1 cellular context compared by ENCODE assay signal in genomic region chr10:94545277-94546057, GRCh38.
TF ChIP-seq lines count a peak whose summit lies in the region.

Gene HELLS, plus strand, starts transcription at chr10:94545788. Its CDS starts 134 bp downstream, at chr10:94545922.

TF ChIP-seq in HepG2, 621 proteins besides CTCF, POLR2A, EP300 and RAD21 (continued from another document and continues in another):
- TF ChIP-seq ZBTB40 (IDR thresholded peaks at IDR 0.05) (no peak), ZBTB40 (CRISPR knock-in tag; IDR thresholded peaks at IDR 0.05) (no peak), ZNF460 (CRISPR knock-in tag; IDR thresholded peaks at IDR 0.05; ENCODE audit: borderline replicate concordance) (no peak), CBFB (CRISPR knock-in tag; IDR thresholded peaks at IDR 0.05) (peak; percentile 89), SAP130 (CRISPR knock-in tag; IDR thresholded peaks at IDR 0.05; ENCODE audit: low read depth) (peak; percentile 93), HOXA5 (CRISPR knock-in tag; IDR thresholded peaks at IDR 0.05) (no peak), ZNF251 (CRISPR knock-in tag; IDR thresholded peaks at IDR 0.05) (no peak), ZNF547 (CRISPR knock-in tag; IDR thresholded peaks at IDR 0.05) (peak; percentile 35; the same call in 1 of the 2 replicates), SMYD3 (CRISPR knock-in tag; IDR thresholded peaks at IDR 0.05) (no peak), ZFP41 (CRISPR knock-in tag; IDR thresholded peaks at IDR 0.05; ENCODE audit: borderline replicate concordance) (no peak), ZNF746 (CRISPR knock-in tag; IDR thresholded peaks at IDR 0.05) (no peak; the same call in 1 of the 2 replicates), TBP (CRISPR knock-in tag; IDR thresholded peaks at IDR 0.05) (no peak), PHF5A (CRISPR knock-in tag; IDR thresholded peaks at IDR 0.05; ENCODE audit: low read depth, unreplicated experiment) (no peak), ZBTB42 (CRISPR knock-in tag; IDR thresholded peaks at IDR 0.05) (no peak), ZNF639 (CRISPR knock-in tag; conservative IDR thresholded peaks at IDR 0.05) (0 out of 2 replicates have a peak, but pooled peaks have one; percentile 43), ATM (IDR thresholded peaks at IDR 0.05; ENCODE audit: borderline replicate concordance) (no peak), REXO4 (CRISPR knock-in tag; IDR thresholded peaks at IDR 0.05; ENCODE audit: borderline replicate concordance) (no peak), KLF16 (CRISPR knock-in tag; IDR thresholded peaks at IDR 0.05) (peak in 1 of 2 experiments; percentile 43; a peak in 1 of 4 replicates), NFKB2 (CRISPR knock-in tag; IDR thresholded peaks at IDR 0.05; ENCODE audit: borderline replicate concordance) (no peak), SOX5 (CRISPR knock-in tag; IDR thresholded peaks at IDR 0.05; ENCODE audit: borderline replicate concordance) (no peak), ZNF3 (CRISPR knock-in tag; IDR thresholded peaks at IDR 0.05) (no peak), ZNF652 (CRISPR knock-in tag; IDR thresholded peaks at IDR 0.05; ENCODE audit: borderline replicate concordance, low read depth) (no peak), PTBP1 (IDR thresholded peaks at IDR 0.05; ENCODE audit: low read depth, low read length, poor library complexity, severe bottlenecking) (no peak), ZNF691 (CRISPR knock-in tag; IDR thresholded peaks at IDR 0.05; ENCODE audit: borderline replicate concordance, low read depth) (0 out of 2 replicates have a peak, but pooled peaks have one; percentile 26), ZNF121 (CRISPR knock-in tag; IDR thresholded peaks at IDR 0.05) (no peak), PPARG (CRISPR knock-in tag; conservative IDR thresholded peaks at IDR 0.05) (no peak), ATAD3A (CRISPR knock-in tag; IDR thresholded peaks at IDR 0.05) (no peak), CREM (IDR thresholded peaks at IDR 0.05) (0 out of 2 replicates have a peak, but pooled peaks have one; percentile 18), CREM (CRISPR knock-in tag; IDR thresholded peaks at IDR 0.05) (no peak), SOX13 (IDR thresholded peaks at IDR 0.05) (no peak; the same call in 1 of the 2 replicates), SOX13 (CRISPR knock-in tag; conservative IDR thresholded peaks at IDR 0.05 in 1 of 2, IDR thresholded peaks at IDR 0.05 in 1 of 2) (no peak; a peak in 2 of 4 replicates), ARNTL (CRISPR knock-in tag; IDR thresholded peaks at IDR 0.05) (no peak), KDM6A (CRISPR knock-in tag; IDR thresholded peaks at IDR 0.05; ENCODE audit: low read depth) (no peak), ZNF773 (CRISPR knock-in tag; IDR thresholded peaks at IDR 0.05; ENCODE audit: borderline replicate concordance) (no peak), ZNF446 (CRISPR knock-in tag; IDR thresholded peaks at IDR 0.05) (no peak), PHF20 (CRISPR knock-in tag; IDR thresholded peaks at IDR 0.05) (peak; percentile 71)
- TF ChIP-seq, protein P1, sequence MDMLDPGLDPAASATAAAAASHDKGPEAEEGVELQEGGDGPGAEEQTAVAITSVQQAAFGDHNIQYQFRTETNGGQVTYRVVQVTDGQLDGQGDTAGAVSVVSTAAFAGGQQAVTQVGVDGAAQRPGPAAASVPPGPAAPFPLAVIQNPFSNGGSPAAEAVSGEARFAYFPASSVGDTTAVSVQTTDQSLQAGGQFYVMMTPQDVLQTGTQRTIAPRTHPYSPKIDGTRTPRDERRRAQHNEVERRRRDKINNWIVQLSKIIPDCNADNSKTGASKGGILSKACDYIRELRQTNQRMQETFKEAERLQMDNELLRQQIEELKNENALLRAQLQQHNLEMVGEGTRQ (IDR thresholded peaks at IDR 0.05; ENCODE audit: low read depth, low read length) = no peak
- TF ChIP-seq, protein P1 (CRISPR knock-in tag; IDR thresholded peaks at IDR 0.05; ENCODE audit: borderline replicate concordance) = no peak
- TF ChIP-seq, protein P2, sequence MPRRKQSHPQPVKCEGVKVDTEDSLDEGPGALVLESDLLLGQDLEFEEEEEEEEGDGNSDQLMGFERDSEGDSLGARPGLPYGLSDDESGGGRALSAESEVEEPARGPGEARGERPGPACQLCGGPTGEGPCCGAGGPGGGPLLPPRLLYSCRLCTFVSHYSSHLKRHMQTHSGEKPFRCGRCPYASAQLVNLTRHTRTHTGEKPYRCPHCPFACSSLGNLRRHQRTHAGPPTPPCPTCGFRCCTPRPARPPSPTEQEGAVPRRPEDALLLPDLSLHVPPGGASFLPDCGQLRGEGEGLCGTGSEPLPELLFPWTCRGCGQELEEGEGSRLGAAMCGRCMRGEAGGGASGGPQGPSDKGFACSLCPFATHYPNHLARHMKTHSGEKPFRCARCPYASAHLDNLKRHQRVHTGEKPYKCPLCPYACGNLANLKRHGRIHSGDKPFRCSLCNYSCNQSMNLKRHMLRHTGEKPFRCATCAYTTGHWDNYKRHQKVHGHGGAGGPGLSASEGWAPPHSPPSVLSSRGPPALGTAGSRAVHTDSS (CRISPR knock-in tag; conservative IDR thresholded peaks at IDR 0.05) = no peak
- TF ChIP-seq, protein P3, sequence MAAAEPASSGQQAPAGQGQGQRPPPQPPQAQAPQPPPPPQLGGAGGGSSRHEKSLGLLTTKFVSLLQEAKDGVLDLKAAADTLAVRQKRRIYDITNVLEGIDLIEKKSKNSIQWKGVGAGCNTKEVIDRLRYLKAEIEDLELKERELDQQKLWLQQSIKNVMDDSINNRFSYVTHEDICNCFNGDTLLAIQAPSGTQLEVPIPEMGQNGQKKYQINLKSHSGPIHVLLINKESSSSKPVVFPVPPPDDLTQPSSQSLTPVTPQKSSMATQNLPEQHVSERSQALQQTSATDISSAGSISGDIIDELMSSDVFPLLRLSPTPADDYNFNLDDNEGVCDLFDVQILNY (CRISPR knock-in tag; conservative IDR thresholded peaks at IDR 0.05) = peak; percentile 95
- TF ChIP-seq, protein P4, sequence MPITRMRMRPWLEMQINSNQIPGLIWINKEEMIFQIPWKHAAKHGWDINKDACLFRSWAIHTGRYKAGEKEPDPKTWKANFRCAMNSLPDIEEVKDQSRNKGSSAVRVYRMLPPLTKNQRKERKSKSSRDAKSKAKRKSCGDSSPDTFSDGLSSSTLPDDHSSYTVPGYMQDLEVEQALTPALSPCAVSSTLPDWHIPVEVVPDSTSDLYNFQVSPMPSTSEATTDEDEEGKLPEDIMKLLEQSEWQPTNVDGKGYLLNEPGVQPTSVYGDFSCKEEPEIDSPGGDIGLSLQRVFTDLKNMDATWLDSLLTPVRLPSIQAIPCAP (CRISPR knock-in tag; IDR thresholded peaks at IDR 0.05; ENCODE audit: low read depth) = no peak
- TF ChIP-seq, protein P5, sequence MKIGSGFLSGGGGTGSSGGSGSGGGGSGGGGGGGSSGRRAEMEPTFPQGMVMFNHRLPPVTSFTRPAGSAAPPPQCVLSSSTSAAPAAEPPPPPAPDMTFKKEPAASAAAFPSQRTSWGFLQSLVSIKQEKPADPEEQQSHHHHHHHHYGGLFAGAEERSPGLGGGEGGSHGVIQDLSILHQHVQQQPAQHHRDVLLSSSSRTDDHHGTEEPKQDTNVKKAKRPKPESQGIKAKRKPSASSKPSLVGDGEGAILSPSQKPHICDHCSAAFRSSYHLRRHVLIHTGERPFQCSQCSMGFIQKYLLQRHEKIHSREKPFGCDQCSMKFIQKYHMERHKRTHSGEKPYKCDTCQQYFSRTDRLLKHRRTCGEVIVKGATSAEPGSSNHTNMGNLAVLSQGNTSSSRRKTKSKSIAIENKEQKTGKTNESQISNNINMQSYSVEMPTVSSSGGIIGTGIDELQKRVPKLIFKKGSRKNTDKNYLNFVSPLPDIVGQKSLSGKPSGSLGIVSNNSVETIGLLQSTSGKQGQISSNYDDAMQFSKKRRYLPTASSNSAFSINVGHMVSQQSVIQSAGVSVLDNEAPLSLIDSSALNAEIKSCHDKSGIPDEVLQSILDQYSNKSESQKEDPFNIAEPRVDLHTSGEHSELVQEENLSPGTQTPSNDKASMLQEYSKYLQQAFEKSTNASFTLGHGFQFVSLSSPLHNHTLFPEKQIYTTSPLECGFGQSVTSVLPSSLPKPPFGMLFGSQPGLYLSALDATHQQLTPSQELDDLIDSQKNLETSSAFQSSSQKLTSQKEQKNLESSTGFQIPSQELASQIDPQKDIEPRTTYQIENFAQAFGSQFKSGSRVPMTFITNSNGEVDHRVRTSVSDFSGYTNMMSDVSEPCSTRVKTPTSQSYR (CRISPR knock-in tag; IDR thresholded peaks at IDR 0.05; ENCODE audit: borderline replicate concordance) = no peak
